ENCODE assay signal across 21 cellular contexts in genomic region chr4:94253036-94253435, GRCh38. TPM values are rescaled to one million over a fixed set of nuclear protein-coding genes. Genes with fewer than 3 reads are reported as not detected.
DNase-seq lines count a peak whose midpoint lies in the region; ATAC-seq, FAIRE-seq and TF ChIP-seq lines count a peak whose summit lies in the region.
"Had no signal": no experiment of that assay in that cellular context is flagged by ENCODE, and none has a peak within 500 bp of the region (broad histone marks: within the 10 kb centered on the region; RNA-seq: fewer than 3 reads in every experiment).

No MANE protein-coding gene starts in this region.

- no peak overlapping the region for H2AFZ ChIP-seq in keratinocyte (ENCODE audit: control insufficient read depth, low read length)

- H3K4me3 ChIP-seq in NB4 (ENCODE audit: low read depth, low read length) (no peak overlapping the region), epithelial cell of esophagus (ENCODE audit: low read length) (no peak overlapping the region), keratinocyte (ENCODE audit: control insufficient read depth in 2 of 3, extremely low read depth in 1 of 3, insufficient read depth in 2 of 3, low read depth in 1 of 3, low read length in 3 of 3) (peak overlapping the region in 1 of 3 experiments; percentile 58), upper lobe of left lung (no peak overlapping the region)
- H3K4me3 ChIP-seq: tibial artery had no signal

- ATAC-seq in upper lobe of left lung (ENCODE audit: low FRiP score in 2 of 2) (no peak), GM19351 (IDR thresholded peaks at IDR 0.05; ENCODE audit: unreplicated experiment) (no peak), GM21423 (IDR thresholded peaks at IDR 0.05; ENCODE audit: unreplicated experiment) (no peak)
- ATAC-seq: left lobe of liver had no signal

- WGBS in upper lobe of left lung, 2 donors, result 92 to 97% methylated on average over 3 of the region's 3 CpGs

- H3K4me2 ChIP-seq in keratinocyte (ENCODE audit: control insufficient read depth, extremely low read depth, insufficient read depth, low read depth, low read length), result peak overlapping the region; percentile 24

- H3K79me2 ChIP-seq in keratinocyte (ENCODE audit: control insufficient read depth, insufficient read depth, low read length), result no peaks in the 10 kb centered on the region

- dilution Hi-C loops in keratinocyte (cut with MboI; ENCODE audit: extremely low pct_ligation_motif_present, low sequenced_read_pairs), result no loop called here

- no peak for TF ChIP-seq EP300 in upper lobe of left lung (IDR thresholded peaks at IDR 0.05)

- TF ChIP-seq POLR2A in NB4 (IDR thresholded peaks at IDR 0.05; ENCODE audit: extremely low read depth, insufficient read length), result no peak
- no peak for TF ChIP-seq POLR2A in upper lobe of left lung (IDR thresholded peaks at IDR 0.05)

- no peaks in the 10 kb centered on the region for H4K20me1 ChIP-seq in keratinocyte (ENCODE audit: control insufficient read depth, extremely low read depth, insufficient read depth, low read length)

- TF ChIP-seq CTCF in NB4 (IDR thresholded peaks at IDR 0.05; ENCODE audit: low read depth, low read length) (no peak), epithelial cell of esophagus (IDR thresholded peaks at IDR 0.05; ENCODE audit: insufficient read depth, low read depth, low read length, missing control alignments) (no peak), keratinocyte (optimal IDR thresholded peaks at IDR 0.05 in 1 of 3, IDR thresholded peaks at IDR 0.05 in 1 of 3, conservative IDR thresholded peaks at IDR 0.05 in 1 of 3; ENCODE audit: extremely low read depth in 1 of 3, insufficient read depth in 2 of 3, low read length in 3 of 3) (no peak), upper lobe of left lung (IDR thresholded peaks at IDR 0.05) (no peak)

- FAIRE-seq in keratinocyte (lab: Jason Lieb, UNC), result peak; percentile 57
- FAIRE-seq: endothelial cell of umbilical vein, GM12892 had no signal

- H3K4me1 ChIP-seq in keratinocyte (ENCODE audit: control insufficient read depth, extremely low read depth, insufficient read depth, low read length) (peaks cover 20% of the 10 kb centered on the region), upper lobe of left lung (no peaks in the 10 kb centered on the region)
- H3K4me1 ChIP-seq: tibial artery had no signal

- no peaks in the 10 kb centered on the region for H3K9me1 ChIP-seq in keratinocyte (ENCODE audit: control insufficient read depth, extremely low read depth, insufficient read depth, low read length)

- H3K9me3 ChIP-seq in keratinocyte (ENCODE audit: control insufficient read depth, low read depth, low read length) (no peaks in the 10 kb centered on the region), upper lobe of left lung (no peaks in the 10 kb centered on the region)
- H3K9me3 ChIP-seq: tibial artery had no signal

- H3K27ac ChIP-seq in keratinocyte (ENCODE audit: control insufficient read depth, insufficient read depth, low read length) (no peak overlapping the region), upper lobe of left lung (no peak overlapping the region)
- H3K27ac ChIP-seq: tibial artery had no signal

- H3K9ac ChIP-seq in keratinocyte (ENCODE audit: control insufficient read depth, extremely low read depth, insufficient read depth, low read length), result no peak overlapping the region

- DNase-seq in DMS79 treated with DMSO at 0.1 percent for 48 hours (lab: John Stamatoyannopoulos, UW) (peak; percentile 41), NB4 (ENCODE audit: low read depth) (peak; percentile 2), epithelial cell of esophagus (ENCODE audit: low read depth) (peak; percentile 30), keratinocyte (ENCODE audit: low read depth, low spot score) (no peak), upper lobe of left lung (no peak), NCI-H2171 (lab: John Stamatoyannopoulos, UW) (no peak)
- DNase-seq: activated CD4-positive, alpha-beta T cell treated with anti-CD3 and anti-CD28 coated beads for 48 hours; CD4-positive, CD25-positive, alpha-beta regulatory T cell; DMS153; NCI-H1417; NCI-H2107; NCI-H526; Right ventricle myocardium superior; stimulated activated naive CD4-positive, alpha-beta T cell; T-helper 1 cell; tibial artery had no signal

- H3K36me3 ChIP-seq in keratinocyte (ENCODE audit: control insufficient read depth in 2 of 2, extremely low read depth in 1 of 2, insufficient read depth in 2 of 2, low read length in 2 of 2), result peaks cover 2 to 4% of the 10 kb centered on the region in 2 experiments
- peaks cover 10 to 46% (median 13%) of the 10 kb centered on the region in 4 donors for H3K36me3 ChIP-seq in upper lobe of left lung

- no peaks in the 10 kb centered on the region for H3K27me3 ChIP-seq in keratinocyte (ENCODE audit: control insufficient read depth, extremely low read depth, insufficient read depth, low read length)
- H3K27me3 ChIP-seq in upper lobe of left lung, result no peaks in the 10 kb centered on the region
- H3K27me3 ChIP-seq: tibial artery had no signal

RNA-seq across cellular contexts. Expression of gene SMARCAD1, which starts 45.4 kb away (rescaled TPM):
- 14.8 to 27.8 TPM (median 18.4 TPM) in 3 replicates for polyA plus RNA-seq in keratinocyte
- 23.3 TPM for polyA plus RNA-seq in keratinocyte (2011; ENCODE audit: low read depth)
- polyA plus RNA-seq in keratinocyte (2011; cell fraction: cytosol; rRNA removed), result 7.8 and 16.4 TPM in 2 replicates
- polyA plus RNA-seq in keratinocyte (2011; cell fraction: nucleus; rRNA removed), result 27.9 and 41.9 TPM in 2 replicates
- 8.3 and 12.6 TPM in 2 replicates for polyA plus RNA-seq in keratinocyte (2012; ENCODE audit: low replicate concordance)
- polyA minus RNA-seq in keratinocyte, result 8.5 to 51.0 TPM (median 27.5 TPM) in 3 replicates
- 11.3 TPM for polyA minus RNA-seq in keratinocyte (2011; cell fraction: cytosol; rRNA and poly(A)+ RNA removed)
- 27.4 and 60.0 TPM in 2 replicates for polyA minus RNA-seq in keratinocyte (2011; cell fraction: nucleus; rRNA and poly(A)+ RNA removed)
- 10 to 100 TPM; 12.1 to 25.0 (median 17.4) TPM for total RNA-seq in upper lobe of left lung

Comparison
In these comparisons a context has a peak if more than half of its experiments do, and no peak if none do; other contexts are left out.
1. DNase-seq: peak in DMS79 treated with DMSO at 0.1 percent for 48 hours (single experiment), NB4 (single experiment) and epithelial cell of esophagus (single experiment); none in keratinocyte (single experiment), upper lobe of left lung (0 of 2) and NCI-H2171 (single experiment).